In genomic region chr16:4376126-4376819, GRCh38 we compare ENCODE assay signal across 8 cellular contexts. TPM values are rescaled to one million over a fixed set of nuclear protein-coding genes. Genes with fewer than 3 reads are reported as not detected.
DNase-seq lines count a peak whose midpoint lies in the region; ATAC-seq and TF ChIP-seq lines count a peak whose summit lies in the region.

No MANE protein-coding gene starts in this region.

- H3K4me2 ChIP-seq in osteoblast (ENCODE audit: insufficient read depth, low read length) = peak overlapping the region; percentile 93

- peak overlapping the region; percentile 98 for H3K27ac ChIP-seq in osteoblast (ENCODE audit: low read depth, low read length)

- TF ChIP-seq CTCF in AG09319 (IDR thresholded peaks at IDR 0.05; ENCODE audit: low read depth, low read length) = no peak
- no peak for TF ChIP-seq CTCF in WTC11 (IDR thresholded peaks at IDR 0.05)
- TF ChIP-seq CTCF in osteoblast (IDR thresholded peaks at IDR 0.05; ENCODE audit: extremely low read depth, low read depth, low read length) = no peak

- CTCF ChIA-PET in WTC11 (lab: Charles Lee) = interaction anchor here (3.8 to 11.7 kb wide), 4 partner anchors 14 to 27 kb away, joined by 44 to 273 read pairs (median 72); no protein-coding TSS in a partner anchor

- DNase-seq in AG09319 (ENCODE audit: extremely low read depth, low read depth) (peak; percentile 79), WTC11 (ENCODE audit: low spot score) (peak; percentile 13), head of caudate nucleus (peak; percentile 64 to 95 (median 88)), osteoblast (ENCODE audit: insufficient read length, low spot score, missing footprints) (peak; percentile 99), KBM-7 (no peak), immature natural killer cell (no peak)
- no peak for DNase-seq in stimulated activated CD4-positive, alpha-beta T cell treated with anti-CD3 and anti-CD28 coated beads, Interleukin-2, amount 100 ng/mL, for 24 hours

- H3K9me3 ChIP-seq in osteoblast (ENCODE audit: low read depth, low read length) = no peaks in the 10 kb centered on the region

- H3K27ac Mint-ChIP-seq in WTC11 (no peak overlapping the region), immature natural killer cell (no peak overlapping the region)

- H3K36me3 Mint-ChIP-seq in WTC11 = no peaks in the 10 kb centered on the region
- no peaks in the 10 kb centered on the region for H3K36me3 Mint-ChIP-seq in immature natural killer cell

- H4K20me1 ChIP-seq in osteoblast (ENCODE audit: insufficient read depth, low read length) = peaks cover 84% of the 10 kb centered on the region

- H3K79me2 ChIP-seq in osteoblast (ENCODE audit: insufficient read depth, low read length) = peaks cover 90% of the 10 kb centered on the region

- H3K4me1 Mint-ChIP-seq in WTC11 (peaks cover 50% of the 10 kb centered on the region), immature natural killer cell (peaks cover 7 to 14% of the 10 kb centered on the region in 2 donors)

- peaks cover 50% of the 10 kb centered on the region for H3K4me1 ChIP-seq in osteoblast (ENCODE audit: insufficient read depth, low read length)

- no peaks in the 10 kb centered on the region for H3K27me3 ChIP-seq in osteoblast (ENCODE audit: insufficient read depth, low read length)

- peak overlapping the region; percentile 63 for H3K4me3 ChIP-seq in osteoblast (ENCODE audit: insufficient read depth, low read length)

- in situ Hi-C loops in KBM-7 (cut with MboI; ENCODE audit: low pct_unique_long_range_greater_than_20kb, low sequenced_read_pairs) = no loop called here

- H3K27me3 Mint-ChIP-seq in WTC11 (ENCODE audit: low read depth) = no peaks in the 10 kb centered on the region
- H3K27me3 Mint-ChIP-seq in immature natural killer cell (ENCODE audit: low read depth in 3 of 3) = peaks cover 2 to 26% (median 6%) of the 10 kb centered on the region in 3 donors

- POLR2A ChIA-PET in WTC11 (lab: Charles Lee) = interaction anchor here (1.1 to 1.3 kb wide), 2 partner anchors 13 kb away, joined by 3 to 4 read pairs; no protein-coding TSS in a partner anchor

- H2AFZ ChIP-seq in osteoblast (ENCODE audit: low read length) = no peak overlapping the region

- ATAC-seq in WTC11 (no peak), GM21423 (IDR thresholded peaks at IDR 0.05; ENCODE audit: unreplicated experiment) (no peak)

- H3K4me3 Mint-ChIP-seq in WTC11 = no peak overlapping the region
- H3K4me3 Mint-ChIP-seq in immature natural killer cell = no peak overlapping the region

- peaks cover 39% of the 10 kb centered on the region for H3K36me3 ChIP-seq in osteoblast (ENCODE audit: insufficient read depth, low read length)

- H3K9me3 Mint-ChIP-seq in WTC11 (no peaks in the 10 kb centered on the region), immature natural killer cell (no peaks in the 10 kb centered on the region)

- intact Hi-C loops in head of caudate nucleus (cut with DNase I) = no loop called here

TF ChIP-seq in WTC11, 78 proteins besides CTCF, POLR2A, EP300 and RAD21:
- no peak for TF ChIP-seq MXD4 (CRISPR knock-in tag; IDR thresholded peaks at IDR 0.05; ENCODE audit: borderline replicate concordance)
- no peak for TF ChIP-seq ZNF232 (CRISPR knock-in tag; IDR thresholded peaks at IDR 0.05)
- TF ChIP-seq PRRX2 (CRISPR knock-in tag; IDR thresholded peaks at IDR 0.05) = no peak
- no peak for TF ChIP-seq ZNF512 (CRISPR knock-in tag; IDR thresholded peaks at IDR 0.05; ENCODE audit: borderline replicate concordance)
- no peak for TF ChIP-seq NFYB (CRISPR knock-in tag; conservative IDR thresholded peaks at IDR 0.05; ENCODE audit: low read depth)
- no peak for TF ChIP-seq NR3C1 (CRISPR knock-in tag; conservative IDR thresholded peaks at IDR 0.05; ENCODE audit: low read depth)
- TF ChIP-seq TEAD1 (CRISPR knock-in tag; IDR thresholded peaks at IDR 0.05) = no peak
- no peak for TF ChIP-seq TEAD4 (CRISPR knock-in tag; IDR thresholded peaks at IDR 0.05)
- TF ChIP-seq USF1 (CRISPR knock-in tag; IDR thresholded peaks at IDR 0.05) = no peak
- TF ChIP-seq NFE2L1 (CRISPR knock-in tag; IDR thresholded peaks at IDR 0.05) = no peak
- no peak for TF ChIP-seq ZNF416 (CRISPR knock-in tag; IDR thresholded peaks at IDR 0.05)
- no peak for TF ChIP-seq ZNF138 (CRISPR knock-in tag; conservative IDR thresholded peaks at IDR 0.05)
- no peak for TF ChIP-seq GABPB1 (CRISPR knock-in tag; IDR thresholded peaks at IDR 0.05)
- TF ChIP-seq FOXK1 (CRISPR knock-in tag; IDR thresholded peaks at IDR 0.05) = no peak
- no peak for TF ChIP-seq SMAD3 (CRISPR knock-in tag; IDR thresholded peaks at IDR 0.05; ENCODE audit: borderline replicate concordance)
- TF ChIP-seq ARID4B (CRISPR knock-in tag; IDR thresholded peaks at IDR 0.05; ENCODE audit: borderline replicate concordance) = no peak
- no peak for TF ChIP-seq ZNF121 (CRISPR knock-in tag; IDR thresholded peaks at IDR 0.05)
- TF ChIP-seq FOXJ3 (CRISPR knock-in tag; IDR thresholded peaks at IDR 0.05; ENCODE audit: borderline replicate concordance) = no peak
- no peak for TF ChIP-seq SMAD4 (CRISPR knock-in tag; IDR thresholded peaks at IDR 0.05)

RNA-seq across cellular contexts. Expression of gene VASN, which starts 4.6 kb away (rescaled TPM):
- total RNA-seq in WTC11 (2021) (8.0 to 9.1 TPM (median 8.3 TPM) in 3 replicates), osteoblast (202 and 217 TPM in 2 replicates)
- polyA plus RNA-seq in immature natural killer cell = under 1 TPM in 2 of 3 donors, not detected in 1; 0.07 to 0.20 TPM

RNA-seq across cellular contexts. Expression of gene PAM16, which starts 25.2 kb away (rescaled TPM):
- total RNA-seq in WTC11 (2021) = 87.2 to 93.7 TPM (median 88.9 TPM) in 3 replicates
- 17.4 and 18.6 TPM in 2 replicates for total RNA-seq in osteoblast
- 10 to 100 TPM; 32.9 to 61.6 (median 36.3) TPM for polyA plus RNA-seq in immature natural killer cell

RNA-seq across cellular contexts. Expression of gene CORO7, which starts 40.1 kb away (rescaled TPM):
- total RNA-seq in WTC11 (2021) = 36.7 to 45.5 TPM (median 38.6 TPM) in 3 replicates
- 9.7 and 17.7 TPM in 2 replicates for total RNA-seq in osteoblast
- 100 to 1,000 TPM in 1 of 3 donors, 10 to 100 TPM in 2; 37.6 to 112 (median 37.8) TPM for polyA plus RNA-seq in immature natural killer cell

RNA-seq across cellular contexts. Expression of gene DNAJA3, which starts 49.4 kb away (rescaled TPM):
- total RNA-seq in WTC11 (2021) (54.8 to 64.1 TPM (median 56.0 TPM) in 3 replicates), osteoblast (30.0 and 30.9 TPM in 2 replicates)
- 10 to 100 TPM; 32.7 to 42.4 (median 38.7) TPM for polyA plus RNA-seq in immature natural killer cell

Comparison
In these comparisons a context has a peak if more than half of its experiments do, and no peak if none do; other contexts are left out.
1. DNase-seq: peak in AG09319 (single experiment), WTC11 (single experiment), head of caudate nucleus (42 of 42) and osteoblast (single experiment); none in KBM-7 (single experiment), immature natural killer cell (0 of 3) and stimulated activated CD4-positive, alpha-beta T cell treated with anti-CD3 and anti-CD28 coated beads, Interleukin-2, amount 100 ng/mL, for 24 hours (0 of 2).
2. RNA of gene VASN, which starts 4.6 kb away (total RNA-seq): 202 to 217 TPM in osteoblast; 8.0 to 9.1 TPM in WTC11; every median in the first group is over 10 times any median in the second.